In genomic region chr10:50603151-50603850, GRCh38 we compare ENCODE assay signal across 1 cellular context.
TF ChIP-seq lines count a peak whose summit lies in the region.

No MANE protein-coding gene starts in this region.

TF ChIP-seq in SK-N-SH, 30 proteins besides CTCF, POLR2A, EP300 and RAD21 (continued from another document):
- TF ChIP-seq USF1 (IDR thresholded peaks at IDR 0.05; ENCODE audit: borderline replicate concordance, low read depth) (no peak), RFX5 (IDR thresholded peaks at IDR 0.05; ENCODE audit: low read length) (no peak), NFIC (IDR thresholded peaks at IDR 0.05; ENCODE audit: borderline replicate concordance) (no peak), IRF3 (IDR thresholded peaks at IDR 0.05; ENCODE audit: low read depth, low read length) (no peak), FOXM1 (IDR thresholded peaks at IDR 0.05; ENCODE audit: low read depth) (no peak), GABPA (IDR thresholded peaks at IDR 0.05; ENCODE audit: low read depth) (no peak), FOXJ3 (CRISPR knock-in tag; IDR thresholded peaks at IDR 0.05) (no peak), SIN3A (IDR thresholded peaks at IDR 0.05; ENCODE audit: borderline replicate concordance, low read depth, low read length) (no peak)
